Comparison of ENCODE assay signal across 19 cellular contexts in genomic region chr2:219127236-219127635, GRCh38. TPM values are rescaled to one million over a fixed set of nuclear protein-coding genes. Genes with fewer than 3 reads are reported as not detected.
DNase-seq lines count a peak whose midpoint lies in the region; ATAC-seq, FAIRE-seq and TF ChIP-seq lines count a peak whose summit lies in the region.
"Had no signal": no experiment of that assay in that cellular context is flagged by ENCODE, and none has a peak within 500 bp of the region (broad histone marks: within the 10 kb centered on the region; RNA-seq: fewer than 3 reads in every experiment).

No MANE protein-coding gene starts in this region.

- no peak for TF ChIP-seq POLR2A in right lobe of liver (IDR thresholded peaks at IDR 0.05)
- no peak for TF ChIP-seq POLR2A in transverse colon (IDR thresholded peaks at IDR 0.05)

- H3K79me2 ChIP-seq in astrocyte (ENCODE audit: insufficient read depth, low read length) (no peaks in the 10 kb centered on the region), smooth muscle cell (ENCODE audit: low read depth) (no peaks in the 10 kb centered on the region)

- H3K4me1 Mint-ChIP-seq in astrocyte (ENCODE audit: low read depth, unreplicated experiment) = peaks cover 15% of the 10 kb centered on the region

- no peak for DNase-seq in left ventricle myocardium inferior
- DNase-seq in left cardiac atrium = no peak
- peak; percentile 27 for DNase-seq in astrocyte (ENCODE audit: low read depth)
- DNase-seq in right lobe of liver = no peak
- no peak for DNase-seq in transverse colon
- no peak for DNase-seq in RCC 7860 (ENCODE audit: low spot score)
- DNase-seq in smooth muscle cell (lab: John Stamatoyannopoulos, UW; ENCODE audit: unreplicated experiment) = no peak
- DNase-seq: CD4-positive, CD25-positive, alpha-beta regulatory T cell; DND-41; GDM1; HFFc6; KG1; NCI-H1092; NCI-H1694; NCI-H2171; NCI-H82 had no signal

- H3K27me3 ChIP-seq in left ventricle myocardium inferior (ENCODE audit: low read depth) = no peaks in the 10 kb centered on the region
- H3K27me3 ChIP-seq in astrocyte (ENCODE audit: insufficient read depth, low read length) = no peaks in the 10 kb centered on the region
- H3K27me3 ChIP-seq in right lobe of liver = no peaks in the 10 kb centered on the region
- no peaks in the 10 kb centered on the region for H3K27me3 ChIP-seq in transverse colon
- H3K27me3 ChIP-seq in smooth muscle cell (ENCODE audit: low read depth) = no peaks in the 10 kb centered on the region

- H3K4me1 ChIP-seq in left ventricle myocardium inferior (peaks cover 37% of the 10 kb centered on the region), astrocyte (ENCODE audit: insufficient read depth, low read length) (peaks cover 27% of the 10 kb centered on the region), right lobe of liver (peaks cover 0 to 57% (median 30%) of the 10 kb centered on the region in 4 donors), transverse colon (peaks cover 14 to 55% (median 50%) of the 10 kb centered on the region in 4 donors), smooth muscle cell (ENCODE audit: low read depth) (peaks cover 21% of the 10 kb centered on the region)

- TF ChIP-seq EP300 in transverse colon (IDR thresholded peaks at IDR 0.05; ENCODE audit: low read depth) = no peak

- H3K4me3 Mint-ChIP-seq in astrocyte (ENCODE audit: unreplicated experiment) = no peak overlapping the region
- H3K4me3 Mint-ChIP-seq: CD4-positive, CD25-positive, alpha-beta regulatory T cell; HFFc6 had no signal

- peaks cover 6% of the 10 kb centered on the region for H3K36me3 Mint-ChIP-seq in astrocyte (ENCODE audit: low read depth, unreplicated experiment)

- H4K20me1 ChIP-seq in astrocyte (ENCODE audit: insufficient read depth, low read length) = peaks cover 16% of the 10 kb centered on the region
- peaks cover 5% of the 10 kb centered on the region for H4K20me1 ChIP-seq in smooth muscle cell (ENCODE audit: low read depth)

- TF ChIP-seq CTCF in left ventricle myocardium inferior (IDR thresholded peaks at IDR 0.05; ENCODE audit: borderline replicate concordance) (no peak), astrocyte (IDR thresholded peaks at IDR 0.05; ENCODE audit: insufficient read depth, low read depth, low read length) (no peak), right lobe of liver (IDR thresholded peaks at IDR 0.05) (no peak), transverse colon (IDR thresholded peaks at IDR 0.05) (no peak), smooth muscle cell (IDR thresholded peaks at IDR 0.05; ENCODE audit: borderline replicate concordance, insufficient read depth, poor library complexity, severe bottlenecking) (no peak)

- H3K27ac ChIP-seq in left ventricle myocardium inferior (replicated peaks) (peak overlapping the region; percentile 7), astrocyte (ENCODE audit: low read depth, low read length) (no peak overlapping the region), right lobe of liver (peak overlapping the region in 2 of 3 donors; percentile 75 to 88), transverse colon (peak overlapping the region; percentile 76 to 87 (median 82)), smooth muscle cell (ENCODE audit: low read depth) (no peak overlapping the region)

- intact Hi-C loops in left ventricle myocardium inferior (cut with micrococcal nuclease) = loop anchor here (10.0 kb wide), 1 partner anchor 62 kb away; the partner anchor contains the start of gene IHH
- intact Hi-C loops in left cardiac atrium (cut with DNase I) = no loop called here
- intact Hi-C loops in right lobe of liver (cut with DNase I) = no loop called here
- intact Hi-C loops in transverse colon (cut with DNase I; ENCODE audit: low total_unique reads) = no loop called here

- H2AFZ ChIP-seq in astrocyte (ENCODE audit: low read depth, low read length) (no peak overlapping the region), smooth muscle cell (ENCODE audit: low read depth) (no peak overlapping the region)

- H3K27me3 Mint-ChIP-seq in astrocyte (ENCODE audit: low read depth, unreplicated experiment) = peaks cover 20% of the 10 kb centered on the region
- H3K27me3 Mint-ChIP-seq: CD4-positive, CD25-positive, alpha-beta regulatory T cell had no signal

- H3K9ac ChIP-seq in astrocyte (ENCODE audit: low read length) (no peak overlapping the region), smooth muscle cell (ENCODE audit: low read depth) (no peak overlapping the region)

- no peaks in the 10 kb centered on the region for H3K9me3 ChIP-seq in left ventricle myocardium inferior (replicated peaks)
- H3K9me3 ChIP-seq in astrocyte (ENCODE audit: insufficient read depth, low read depth, low read length) = no peaks in the 10 kb centered on the region
- H3K9me3 ChIP-seq in right lobe of liver = no peaks in the 10 kb centered on the region
- no peaks in the 10 kb centered on the region for H3K9me3 ChIP-seq in transverse colon
- no peaks in the 10 kb centered on the region for H3K9me3 ChIP-seq in smooth muscle cell (replicated peaks; ENCODE audit: low read depth)

- H3K9me3 Mint-ChIP-seq in astrocyte (ENCODE audit: unreplicated experiment) = peaks cover 4% of the 10 kb centered on the region
- H3K9me3 Mint-ChIP-seq: CD4-positive, CD25-positive, alpha-beta regulatory T cell; HFFc6 had no signal

- in situ Hi-C loops in transverse colon (cut with MboI; ENCODE audit: low pct_ligation_motif_present in 1 of 4, low pct_unique_long_range_greater_than_20kb in 1 of 4, low sequenced_read_pairs in 3 of 4) = loop anchor here in 2 of 4 donors (10.0 kb wide), 2 partner anchors 62 to 72 kb away; partner anchors contain the start of gene IHH (in 1 of the 2)

- H3K36me3 ChIP-seq in left ventricle myocardium inferior (no peaks in the 10 kb centered on the region), astrocyte (ENCODE audit: insufficient read depth, low read length) (no peaks in the 10 kb centered on the region), right lobe of liver (no peaks in the 10 kb centered on the region), transverse colon (no peaks in the 10 kb centered on the region), smooth muscle cell (ENCODE audit: low read depth) (no peaks in the 10 kb centered on the region)

- H3K27ac Mint-ChIP-seq in astrocyte (ENCODE audit: unreplicated experiment) = no peak overlapping the region
- H3K27ac Mint-ChIP-seq: HFFc6 had no signal

- H3K4me2 ChIP-seq in astrocyte (ENCODE audit: low read length) (no peak overlapping the region), smooth muscle cell (no peak overlapping the region)

- H3K4me3 ChIP-seq in left ventricle myocardium inferior = no peak overlapping the region
- H3K4me3 ChIP-seq in astrocyte (ENCODE audit: insufficient read depth, low read depth, low read length) = no peak overlapping the region
- no peak overlapping the region for H3K4me3 ChIP-seq in right lobe of liver
- no peak overlapping the region for H3K4me3 ChIP-seq in transverse colon
- no peak overlapping the region for H3K4me3 ChIP-seq in smooth muscle cell

- FAIRE-seq in astrocyte (lab: Jason Lieb, UNC) (no peak), RCC 7860 (lab: Jason Lieb, UNC) (no peak)
- FAIRE-seq: GM12892, H1 had no signal

- peaks cover 11% of the 10 kb centered on the region for H3F3A ChIP-seq in smooth muscle cell (ENCODE audit: low read depth)

- WGBS in right lobe of liver (ENCODE audit: insufficient coverage, low coverage, low lambda C conversion rate, missing lambda C conversion rate) = 29% methylated on average over 1 of the region's 1 CpG
- WGBS in transverse colon (ENCODE audit: low coverage in 1 of 2), 2 donors = 50 to 53% methylated on average over 1 of the region's 1 CpG
- 43% methylated on average over 1 of the region's 1 CpG for WGBS in smooth muscle cell (ENCODE audit: low lambda C conversion rate)

- ATAC-seq in left cardiac atrium (no peak), right lobe of liver (peak in 2 of 4 donors; percentile 5 to 8), GM21381 (IDR thresholded peaks at IDR 0.05; ENCODE audit: unreplicated experiment) (no peak)

RNA-seq across cellular contexts. Expression of gene NHEJ1, which starts 33.4 kb away (rescaled TPM):
- 6.4 TPM for total RNA-seq in left ventricle myocardium inferior
- 1 to 10 TPM; 4.7 to 6.9 TPM for total RNA-seq in left cardiac atrium
- 10.8 and 11.4 TPM in 2 replicates for total RNA-seq in astrocyte
- total RNA-seq in right lobe of liver = 10 to 100 TPM in 3 of 6 experiments, 1 to 10 TPM in 3; 5.8 to 16.7 (median 10.9) TPM
- total RNA-seq in transverse colon = 10 to 100 TPM; 50.5 to 90.2 (median 65.3) TPM
- total RNA-seq in smooth muscle cell = 6.0 and 13.6 TPM in 2 replicates
- polyA plus RNA-seq in smooth muscle cell = 8.5 and 8.6 TPM in 2 replicates

RNA-seq across cellular contexts. Expression of gene SLC23A3, which starts 42.6 kb away (rescaled TPM):
- 0.58 TPM for total RNA-seq in left ventricle myocardium inferior
- under 1 TPM; 0.47 to 0.50 TPM for total RNA-seq in left cardiac atrium
- total RNA-seq in astrocyte = 1.2 and 1.5 TPM in 2 replicates
- total RNA-seq in right lobe of liver = 1 to 10 TPM in 5 of 6 experiments, under 1 TPM in 1; 0.62 to 4.9 (median 2.1) TPM
- total RNA-seq in transverse colon = 10 to 100 TPM in 3 of 4 donors, 1 to 10 TPM in 1; 5.4 to 18.4 (median 15.7) TPM
- total RNA-seq in smooth muscle cell = not detected in 2 replicates
- 0.40 TPM in 1 of 2 replicates, not detected in the other for polyA plus RNA-seq in smooth muscle cell
- polyA plus RNA-seq: CD4-positive, CD25-positive, alpha-beta regulatory T cell had no signal

RNA-seq across cellular contexts. Expression of gene CNPPD1, which starts 49.5 kb away (rescaled TPM):
- 58.1 TPM for total RNA-seq in left ventricle myocardium inferior
- 10 to 100 TPM; 46.9 to 56.9 TPM for total RNA-seq in left cardiac atrium
- 26.6 and 28.1 TPM in 2 replicates for total RNA-seq in astrocyte
- 10 to 100 TPM; 22.3 to 37.1 (median 30.2) TPM for total RNA-seq in right lobe of liver
- total RNA-seq in transverse colon = 100 to 1,000 TPM in 3 of 4 donors, 10 to 100 TPM in 1; 50.4 to 114 (median 106) TPM
- 11.6 and 14.8 TPM in 2 replicates for total RNA-seq in smooth muscle cell
- 26.0 and 35.3 TPM in 2 replicates for polyA plus RNA-seq in smooth muscle cell

RNA-seq across cellular contexts. Expression of gene RETREG2, which starts 50.8 kb away (rescaled TPM):
- total RNA-seq in left ventricle myocardium inferior (29.9 TPM), left cardiac atrium (10 to 100 TPM; 43.4 to 46.0 TPM), astrocyte (54.8 and 55.2 TPM in 2 replicates), right lobe of liver (10 to 100 TPM; 33.6 to 77.9 (median 51.0) TPM), transverse colon (100 to 1,000 TPM in 2 of 4 donors, 10 to 100 TPM in 2; 37.8 to 226 (median 102) TPM), smooth muscle cell (48.7 and 49.8 TPM in 2 replicates)
- polyA plus RNA-seq in smooth muscle cell = 57.2 and 66.6 TPM in 2 replicates

Comparison
In these comparisons a context has a peak if more than half of its experiments do, and no peak if none do; other contexts are left out.
1. H3K27ac ChIP-seq: peak in left ventricle myocardium inferior (single experiment), right lobe of liver (2 of 3) and transverse colon (4 of 4); none in astrocyte (single experiment) and smooth muscle cell (single experiment).